In genomic region chr5:75472973-75473372, GRCh38 we compare ENCODE assay signal across 1 cellular context.
TF ChIP-seq lines count a peak whose summit lies in the region.

No MANE protein-coding gene starts in this region.

TF ChIP-seq in HepG2, 621 proteins besides CTCF, POLR2A, EP300 and RAD21:
- TF ChIP-seq ZNF121 (CRISPR knock-in tag; IDR thresholded peaks at IDR 0.05) (peak; percentile 96), CBX2 (IDR thresholded peaks at IDR 0.05; ENCODE audit: low read depth, low read length) (no peak), CBX2 (CRISPR knock-in tag; IDR thresholded peaks at IDR 0.05; ENCODE audit: low read depth) (no peak)
